Comparison of ENCODE assay signal across 1 cellular context in the genomic region with DNA sequence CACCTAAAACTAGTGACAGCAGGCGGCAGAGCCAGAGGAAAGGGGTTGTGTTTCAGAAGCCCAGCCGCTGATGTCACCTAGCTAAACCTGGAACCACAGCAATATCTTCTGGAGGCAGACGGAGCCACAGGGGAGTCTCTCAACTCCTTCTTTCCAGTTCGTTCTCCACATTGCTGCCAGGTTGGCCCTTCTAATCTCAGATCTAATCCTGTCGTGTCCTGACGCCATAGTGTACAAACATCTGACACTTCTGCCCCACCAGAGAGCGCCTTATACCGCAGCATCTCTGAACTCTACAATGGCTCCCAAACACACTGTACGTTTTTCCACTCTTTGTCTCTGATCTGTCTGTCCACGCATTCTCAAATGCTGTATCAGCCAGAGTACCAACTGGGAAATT.
TF ChIP-seq lines count a peak whose summit lies in the region.

No MANE protein-coding gene starts in this region.

TF ChIP-seq in HepG2, 621 proteins besides CTCF, POLR2A, EP300 and RAD21 (continued from another document):
- TF ChIP-seq, protein P1, sequence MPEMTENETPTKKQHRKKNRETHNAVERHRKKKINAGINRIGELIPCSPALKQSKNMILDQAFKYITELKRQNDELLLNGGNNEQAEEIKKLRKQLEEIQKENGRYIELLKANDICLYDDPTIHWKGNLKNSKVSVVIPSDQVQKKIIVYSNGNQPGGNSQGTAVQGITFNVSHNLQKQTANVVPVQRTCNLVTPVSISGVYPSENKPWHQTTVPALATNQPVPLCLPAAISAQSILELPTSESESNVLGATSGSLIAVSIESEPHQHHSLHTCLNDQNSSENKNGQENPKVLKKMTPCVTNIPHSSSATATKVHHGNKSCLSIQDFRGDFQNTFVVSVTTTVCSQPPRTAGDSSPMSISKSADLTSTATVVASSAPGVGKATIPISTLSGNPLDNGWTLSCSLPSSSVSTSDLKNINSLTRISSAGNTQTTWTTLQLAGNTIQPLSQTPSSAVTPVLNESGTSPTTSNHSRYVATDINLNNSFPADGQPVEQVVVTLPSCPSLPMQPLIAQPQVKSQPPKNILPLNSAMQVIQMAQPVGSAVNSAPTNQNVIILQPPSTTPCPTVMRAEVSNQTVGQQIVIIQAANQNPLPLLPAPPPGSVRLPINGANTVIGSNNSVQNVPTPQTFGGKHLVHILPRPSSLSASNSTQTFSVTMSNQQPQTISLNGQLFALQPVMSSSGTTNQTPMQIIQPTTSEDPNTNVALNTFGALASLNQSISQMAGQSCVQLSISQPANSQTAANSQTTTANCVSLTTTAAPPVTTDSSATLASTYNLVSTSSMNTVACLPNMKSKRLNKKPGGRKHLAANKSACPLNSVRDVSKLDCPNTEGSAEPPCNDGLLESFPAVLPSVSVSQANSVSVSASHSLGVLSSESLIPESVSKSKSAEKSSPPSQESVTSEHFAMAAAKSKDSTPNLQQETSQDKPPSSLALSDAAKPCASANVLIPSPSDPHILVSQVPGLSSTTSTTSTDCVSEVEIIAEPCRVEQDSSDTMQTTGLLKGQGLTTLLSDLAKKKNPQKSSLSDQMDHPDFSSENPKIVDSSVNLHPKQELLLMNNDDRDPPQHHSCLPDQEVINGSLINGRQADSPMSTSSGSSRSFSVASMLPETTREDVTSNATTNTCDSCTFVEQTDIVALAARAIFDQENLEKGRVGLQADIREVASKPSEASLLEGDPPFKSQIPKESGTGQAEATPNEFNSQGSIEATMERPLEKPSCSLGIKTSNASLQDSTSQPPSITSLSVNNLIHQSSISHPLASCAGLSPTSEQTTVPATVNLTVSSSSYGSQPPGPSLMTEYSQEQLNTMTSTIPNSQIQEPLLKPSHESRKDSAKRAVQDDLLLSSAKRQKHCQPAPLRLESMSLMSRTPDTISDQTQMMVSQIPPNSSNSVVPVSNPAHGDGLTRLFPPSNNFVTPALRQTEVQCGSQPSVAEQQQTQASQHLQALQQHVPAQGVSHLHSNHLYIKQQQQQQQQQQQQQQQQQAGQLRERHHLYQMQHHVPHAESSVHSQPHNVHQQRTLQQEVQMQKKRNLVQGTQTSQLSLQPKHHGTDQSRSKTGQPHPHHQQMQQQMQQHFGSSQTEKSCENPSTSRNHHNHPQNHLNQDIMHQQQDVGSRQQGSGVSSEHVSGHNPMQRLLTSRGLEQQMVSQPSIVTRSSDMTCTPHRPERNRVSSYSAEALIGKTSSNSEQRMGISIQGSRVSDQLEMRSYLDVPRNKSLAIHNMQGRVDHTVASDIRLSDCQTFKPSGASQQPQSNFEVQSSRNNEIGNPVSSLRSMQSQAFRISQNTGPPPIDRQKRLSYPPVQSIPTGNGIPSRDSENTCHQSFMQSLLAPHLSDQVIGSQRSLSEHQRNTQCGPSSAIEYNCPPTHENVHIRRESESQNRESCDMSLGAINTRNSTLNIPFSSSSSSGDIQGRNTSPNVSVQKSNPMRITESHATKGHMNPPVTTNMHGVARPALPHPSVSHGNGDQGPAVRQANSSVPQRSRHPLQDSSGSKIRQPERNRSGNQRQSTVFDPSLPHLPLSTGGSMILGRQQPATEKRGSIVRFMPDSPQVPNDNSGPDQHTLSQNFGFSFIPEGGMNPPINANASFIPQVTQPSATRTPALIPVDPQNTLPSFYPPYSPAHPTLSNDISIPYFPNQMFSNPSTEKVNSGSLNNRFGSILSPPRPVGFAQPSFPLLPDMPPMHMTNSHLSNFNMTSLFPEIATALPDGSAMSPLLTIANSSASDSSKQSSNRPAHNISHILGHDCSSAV (CRISPR knock-in tag; IDR thresholded peaks at IDR 0.05; ENCODE audit: borderline replicate concordance): no peak
- TF ChIP-seq ZFP37 (CRISPR knock-in tag; IDR thresholded peaks at IDR 0.05; ENCODE audit: borderline replicate concordance) (no peak), SMC3 (IDR thresholded peaks at IDR 0.05; ENCODE audit: low read length) (peak; percentile 25; the same call in 1 of the 2 replicates), PTBP1 (IDR thresholded peaks at IDR 0.05; ENCODE audit: low read depth, low read length, poor library complexity, severe bottlenecking) (no peak)
